In the genomic region with DNA sequence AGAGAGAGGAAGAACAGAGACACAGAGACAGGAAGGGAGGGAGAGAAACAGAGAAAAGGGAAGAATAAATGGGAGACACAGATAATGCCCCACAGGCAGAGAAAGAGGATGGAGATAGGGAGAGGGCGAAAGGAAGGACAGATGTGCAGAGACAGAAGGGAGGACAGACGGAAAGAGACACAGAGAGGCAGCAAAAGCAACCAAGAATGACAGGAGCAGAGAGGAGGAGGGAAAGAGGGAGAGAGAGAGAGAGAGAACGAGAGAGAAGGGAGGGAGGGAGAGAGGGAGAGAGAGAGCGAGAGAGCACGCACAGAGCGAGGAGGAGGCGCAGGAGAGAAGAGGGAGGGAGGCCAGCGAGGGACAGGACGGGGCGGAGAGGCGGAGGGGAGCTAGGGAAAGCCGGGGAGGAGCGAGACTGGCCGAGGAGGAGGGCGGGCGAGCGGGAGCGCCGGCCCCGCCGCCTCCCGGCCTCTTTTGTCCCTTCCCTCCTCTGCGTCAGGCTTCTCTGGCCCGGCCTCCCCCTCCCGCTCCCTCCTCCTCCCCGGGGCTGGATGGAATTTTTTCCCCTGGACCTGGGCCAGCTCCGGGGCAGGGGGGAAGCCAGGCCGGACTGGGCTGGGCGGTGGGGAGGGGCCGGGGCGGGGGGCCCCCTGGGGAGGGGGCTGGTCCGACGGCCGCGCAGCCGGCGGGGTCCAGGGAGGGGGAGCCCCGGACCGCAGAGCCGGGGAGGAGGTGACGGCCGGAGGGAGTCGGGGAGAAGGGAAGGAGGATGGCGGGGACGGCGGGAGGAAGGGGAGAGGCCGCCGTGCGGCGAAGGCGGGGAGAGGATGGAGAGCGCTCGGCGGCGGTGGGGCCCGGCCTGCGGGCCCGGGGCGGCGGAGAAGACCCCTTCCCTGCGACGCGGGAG, we compare ENCODE assay signal across 8 cellular contexts. TPM values are rescaled to one million over a fixed set of nuclear protein-coding genes. Genes with fewer than 3 reads are reported as not detected.
DNase-seq lines count a peak whose midpoint lies in the region; ATAC-seq lines count a peak whose summit lies in the region.

No MANE protein-coding gene starts in this region.

- DNase-seq in COLO668 (lab: John Stamatoyannopoulos, UW; ENCODE audit: unreplicated experiment) (peak; percentile 29), SK-N-DZ (ENCODE audit: low spot score) (peak; percentile 76), dermis microvascular lymphatic vessel endothelial cell (ENCODE audit: low read depth in 2 of 2) (peak; percentile 79 to 97), left lobe of liver (ENCODE audit: low spot score) (peak; percentile 76)
- no peak for DNase-seq in stimulated activated effector memory CD8-positive, alpha-beta T cell treated with anti-CD3 and anti-CD28 coated beads, Interleukin-12 subunit alpha, Interleukin-12 subunit beta, amount 100 ng/mL, for 72 hours (ENCODE audit: low spot score in 2 of 2)

- peak overlapping the region; percentile 76 for H3K4me3 Mint-ChIP-seq in stimulated activated effector memory CD8-positive, alpha-beta T cell treated with anti-CD3 and anti-CD28 coated beads, Interleukin-12 subunit alpha, Interleukin-12 subunit beta, amount 100 ng/mL, for 72 hours

- ATAC-seq in left lobe of liver (peak; percentile 82), HG03521 (IDR thresholded peaks at IDR 0.05; ENCODE audit: unreplicated experiment) (no peak), HG02759 (IDR thresholded peaks at IDR 0.05; ENCODE audit: unreplicated experiment) (no peak)
- ATAC-seq in stimulated activated effector memory CD8-positive, alpha-beta T cell treated with anti-CD3 and anti-CD28 coated beads, Interleukin-12 subunit alpha, Interleukin-12 subunit beta, amount 100 ng/mL, for 72 hours = peak; percentile 41

- H3K36me3 ChIP-seq in HUES64 (ENCODE audit: insufficient read depth, low read length) = no peaks in the 10 kb centered on the region

- peaks cover 17% of the 10 kb centered on the region for H3K4me1 ChIP-seq in HUES64 (ENCODE audit: insufficient read depth, low read length)

- peak overlapping the region; percentile 88 for H3K4me3 ChIP-seq in HUES64 (ENCODE audit: low read length)

- H3K4me1 Mint-ChIP-seq in stimulated activated effector memory CD8-positive, alpha-beta T cell treated with anti-CD3 and anti-CD28 coated beads, Interleukin-12 subunit alpha, Interleukin-12 subunit beta, amount 100 ng/mL, for 72 hours = peaks cover 33% of the 10 kb centered on the region

- peak overlapping the region; percentile 57; the same call in 1 of the 2 replicates for H3K9ac ChIP-seq in HUES64 (ENCODE audit: low read depth, low read length)

- 1% methylated on average over 59 of the region's 63 CpGs for WGBS in HUES64

- H3K27ac Mint-ChIP-seq in stimulated activated effector memory CD8-positive, alpha-beta T cell treated with anti-CD3 and anti-CD28 coated beads, Interleukin-12 subunit alpha, Interleukin-12 subunit beta, amount 100 ng/mL, for 72 hours = peak overlapping the region; percentile 90

- H3K9me3 Mint-ChIP-seq in stimulated activated effector memory CD8-positive, alpha-beta T cell treated with anti-CD3 and anti-CD28 coated beads, Interleukin-12 subunit alpha, Interleukin-12 subunit beta, amount 100 ng/mL, for 72 hours = peaks cover 4% of the 10 kb centered on the region

- H3K9me3 ChIP-seq in HUES64 (ENCODE audit: insufficient read depth, low read depth, low read length) = peaks cover 9% of the 10 kb centered on the region; the same call in 1 of the 2 replicates

- H3K27ac ChIP-seq in HUES64 (ENCODE audit: low read depth, low read length) = peak overlapping the region; percentile 22; the same call in 1 of the 2 replicates

- no peaks in the 10 kb centered on the region for H3K36me3 Mint-ChIP-seq in stimulated activated effector memory CD8-positive, alpha-beta T cell treated with anti-CD3 and anti-CD28 coated beads, Interleukin-12 subunit alpha, Interleukin-12 subunit beta, amount 100 ng/mL, for 72 hours

- H3K27me3 ChIP-seq in HUES64 (ENCODE audit: insufficient read depth, low read length) = no peaks in the 10 kb centered on the region

RNA-seq across cellular contexts. Expression of gene SPACA6, which starts 4.2 kb away (rescaled TPM):
- 5.1 TPM for polyA plus RNA-seq in HUES64 (2013, experiment 1 of 2)
- 4.2 TPM for polyA plus RNA-seq in HUES64 (2013, experiment 2 of 2)
- polyA plus RNA-seq in SK-N-DZ (2014; cell fraction: cytosol; rRNA removed) = 3.5 and 4.7 TPM in 2 replicates
- polyA plus RNA-seq in SK-N-DZ (2014; cell fraction: nucleus; rRNA removed) = 43.3 and 54.7 TPM in 2 replicates
- total RNA-seq in dermis microvascular lymphatic vessel endothelial cell = 3.5 and 5.6 TPM in 2 replicates
- total RNA-seq in left lobe of liver = 4.3 TPM

RNA-seq across cellular contexts. Expression of gene HAS1, which starts 34.9 kb away (rescaled TPM):
- not detected for polyA plus RNA-seq in HUES64 (2013, experiment 1 of 2)
- not detected for polyA plus RNA-seq in HUES64 (2013, experiment 2 of 2)
- polyA plus RNA-seq in SK-N-DZ (2014; cell fraction: cytosol; rRNA removed) = not detected in 2 replicates
- polyA plus RNA-seq in SK-N-DZ (2014; cell fraction: nucleus; rRNA removed) = not detected in 2 replicates
- total RNA-seq in dermis microvascular lymphatic vessel endothelial cell = not detected in 2 replicates
- total RNA-seq in left lobe of liver = not detected

RNA-seq across cellular contexts. Expression of gene SIGLEC14, which starts 42.3 kb away (rescaled TPM):
- polyA plus RNA-seq in HUES64 (2013, experiment 1 of 2) = not detected
- not detected for polyA plus RNA-seq in HUES64 (2013, experiment 2 of 2)
- not detected in 2 replicates for polyA plus RNA-seq in SK-N-DZ (2014; cell fraction: cytosol; rRNA removed)
- not detected in 2 replicates for polyA plus RNA-seq in SK-N-DZ (2014; cell fraction: nucleus; rRNA removed)
- total RNA-seq in dermis microvascular lymphatic vessel endothelial cell (under 0.01 TPM in 1 of 2 replicates, not detected in the other), left lobe of liver (2.6 TPM)

RNA-seq across cellular contexts. Expression of gene SIGLEC5, which starts 58.7 kb away (rescaled TPM):
- not detected for polyA plus RNA-seq in HUES64 (2013, experiment 1 of 2)
- polyA plus RNA-seq in HUES64 (2013, experiment 2 of 2) = not detected
- not detected in 2 replicates for polyA plus RNA-seq in SK-N-DZ (2014; cell fraction: cytosol; rRNA removed)
- not detected in 2 replicates for polyA plus RNA-seq in SK-N-DZ (2014; cell fraction: nucleus; rRNA removed)
- total RNA-seq in dermis microvascular lymphatic vessel endothelial cell = not detected in 2 replicates
- total RNA-seq in left lobe of liver = not detected

Comparison
In these comparisons a context has a peak if more than half of its experiments do, and no peak if none do; other contexts are left out.
1. DNase-seq: peak in COLO668 (single experiment), SK-N-DZ (single experiment), dermis microvascular lymphatic vessel endothelial cell (2 of 2) and left lobe of liver (single experiment); none in stimulated activated effector memory CD8-positive, alpha-beta T cell treated with anti-CD3 and anti-CD28 coated beads, Interleukin-12 subunit alpha, Interleukin-12 subunit beta, amount 100 ng/mL, for 72 hours (0 of 2).
2. ATAC-seq: peak in left lobe of liver (single experiment) and stimulated activated effector memory CD8-positive, alpha-beta T cell treated with anti-CD3 and anti-CD28 coated beads, Interleukin-12 subunit alpha, Interleukin-12 subunit beta, amount 100 ng/mL, for 72 hours (single experiment); none in HG03521 (single experiment) and HG02759 (single experiment).